ENCODE assay signal across 25 cellular contexts in genomic region chr5:17089001-17089400, GRCh38.
DNase-seq lines count a peak whose midpoint lies in the region; ATAC-seq, FAIRE-seq and TF ChIP-seq lines count a peak whose summit lies in the region.
"Had no signal": no experiment of that assay in that cellular context is flagged by ENCODE, and none has a peak within 500 bp of the region (broad histone marks: within the 10 kb centered on the region; RNA-seq: fewer than 3 reads in every experiment).

No MANE protein-coding gene starts in this region.

- H2AK5ac ChIP-seq in trophoblast cell (ENCODE audit: low read length) = no peak overlapping the region

- H3F3A ChIP-seq in PC-3 (ENCODE audit: low read length, unreplicated experiment) = no peaks in the 10 kb centered on the region

- H2BK12ac ChIP-seq in trophoblast cell (ENCODE audit: low read length) = no peak overlapping the region

- H3K23ac ChIP-seq in trophoblast cell (ENCODE audit: low read length) = no peak overlapping the region

- H3K9me2 ChIP-seq in PC-3 (replicated peaks; ENCODE audit: low read length) = no peaks in the 10 kb centered on the region

- no peak overlapping the region for H2BK120ac ChIP-seq in trophoblast cell (ENCODE audit: insufficient read depth, low read length, poor library complexity)

- no peak overlapping the region for H3K14ac ChIP-seq in trophoblast cell (ENCODE audit: low read length)

- H3K79me1 ChIP-seq in trophoblast cell (ENCODE audit: low read length) = peaks cover 2% of the 10 kb centered on the region

- H3K79me2 ChIP-seq in PC-3 (ENCODE audit: low read length) (no peaks in the 10 kb centered on the region), trophoblast cell (ENCODE audit: control insufficient read depth, insufficient read depth, low read length, poor library complexity) (no peaks in the 10 kb centered on the region)

- H4K91ac ChIP-seq in trophoblast cell (ENCODE audit: low read depth, low read length) = no peak overlapping the region

- H3K4ac ChIP-seq in trophoblast cell (ENCODE audit: low read depth, low read length) = no peak overlapping the region

- CTCF ChIA-PET in PC-3 (lab: Charles Lee) = no interaction called here

- H3K9ac ChIP-seq in PC-3 (ENCODE audit: low read length) = no peak overlapping the region
- no peak overlapping the region for H3K9ac ChIP-seq in trophoblast cell (ENCODE audit: low read length)
- H3K9ac ChIP-seq: BLaER1 had no signal

- H2AFZ ChIP-seq in PC-3 (ENCODE audit: low read length) (no peak overlapping the region), trophoblast cell (ENCODE audit: insufficient read depth, low read length, poor library complexity) (no peak overlapping the region)

- H3K4me1 ChIP-seq in PC-3 (ENCODE audit: insufficient read depth, low read length) = peaks cover 13% of the 10 kb centered on the region
- H3K4me1 ChIP-seq in SJSA1 (replicated peaks) = peaks cover 45% of the 10 kb centered on the region
- peaks cover 0 to 2% of the 10 kb centered on the region in 2 experiments for H3K4me1 ChIP-seq in trophoblast cell (ENCODE audit: control insufficient read depth in 1 of 2, insufficient read depth in 2 of 2, low read length in 2 of 2)
- H3K4me1 ChIP-seq: BE2C had no signal

- intact Hi-C loops in PC-3 (cut with micrococcal nuclease) = no loop called here

- no peak overlapping the region for H4K8ac ChIP-seq in trophoblast cell (ENCODE audit: low read depth, low read length)

- POLR2A ChIA-PET in PC-3 (lab: Charles Lee; ENCODE audit: unreplicated experiment) = no interaction called here

- FAIRE-seq in H54 (lab: Jason Lieb, UNC) = no peak
- FAIRE-seq: A204.1, GM12878, GM12892, GM18507 had no signal

- H4K12ac ChIP-seq in trophoblast cell (ENCODE audit: low read depth, low read length) = no peak overlapping the region

- DNase-seq in PC-3 = peak; percentile 35
- peak in 1 of 2 experiments; percentile 39 for DNase-seq in SJSA1 (ENCODE audit: low read depth in 1 of 2, low spot score in 2 of 2)
- peak; percentile 76 to 91 for DNase-seq in trophoblast cell
- DNase-seq in stimulated activated CD4-positive, alpha-beta T cell treated with anti-CD3 and anti-CD28 coated beads, Interleukin-1b, Interleukin-23, amount 100 ng/mL, for 48 hours = no peak
- DNase-seq in KG1 (lab: John Stamatoyannopoulos, UW) = no peak
- no peak for DNase-seq in H54 (ENCODE audit: insufficient read length, low spot score)
- DNase-seq: 8988T; ACHN; BE2C; C1 segment of cervical spinal cord; CD4-positive, alpha-beta memory T cell; CD4-positive, CD25-positive, alpha-beta regulatory T cell; CD8-positive, alpha-beta memory T cell; COR-L47; DMS 273 treated with DMSO at 0.1 percent for 48 hours; DMS153; DMS53; DMS79; DND-41; GDM1 had no signal

- TF ChIP-seq POLR2A in H54 (IDR thresholded peaks at IDR 0.05; ENCODE audit: low read depth, low read length) = no peak

- H2BK5ac ChIP-seq in trophoblast cell (ENCODE audit: low read depth, low read length, poor library complexity) = no peak overlapping the region

- no TSS peak for BruUV-seq in PC-3 (replicated peaks; lab: Mats Ljungman, UMichigan)

- no peak for TF ChIP-seq CTCF in PC-3 (conservative IDR thresholded peaks at IDR 0.05; ENCODE audit: low read depth, low read length)

- H3K4me2 ChIP-seq in PC-3 (ENCODE audit: low read length) (no peak overlapping the region), trophoblast cell (ENCODE audit: low read length) (no peak overlapping the region)
- H3K4me2 ChIP-seq: BLaER1 had no signal

- H4K20me1 ChIP-seq in PC-3 (ENCODE audit: low read length) = no peaks in the 10 kb centered on the region
- H4K20me1 ChIP-seq: BLaER1 had no signal

- H3K36me3 ChIP-seq in PC-3 (ENCODE audit: low read depth, low read length) (no peaks in the 10 kb centered on the region), SJSA1 (no peaks in the 10 kb centered on the region), trophoblast cell (ENCODE audit: control insufficient read depth in 1 of 2, insufficient read depth in 2 of 2, low read length in 2 of 2) (no peaks in the 10 kb centered on the region)
- H3K36me3 ChIP-seq: BE2C, BLaER1 had no signal

- H3K4me3 ChIP-seq in PC-3 (ENCODE audit: low read length) (no peak overlapping the region), SJSA1 (no peak overlapping the region), trophoblast cell (ENCODE audit: low read depth, low read length) (no peak overlapping the region)
- H3K4me3 ChIP-seq: BLaER1, GM12878 had no signal

- no peaks in the 10 kb centered on the region for H3K27me3 ChIP-seq in PC-3 (ENCODE audit: low read length)
- no peaks in the 10 kb centered on the region for H3K27me3 ChIP-seq in SJSA1 (replicated peaks)
- no peaks in the 10 kb centered on the region for H3K27me3 ChIP-seq in trophoblast cell (ENCODE audit: insufficient read depth, low read length)
- H3K27me3 ChIP-seq: BE2C, BLaER1 had no signal

- no peak for ATAC-seq in PC-3
- ATAC-seq: GM12878 had no signal

- no peak overlapping the region for H3K27ac ChIP-seq in PC-3 (ENCODE audit: low read length)
- peak overlapping the region; percentile 64 for H3K27ac ChIP-seq in SJSA1
- H3K27ac ChIP-seq in trophoblast cell (ENCODE audit: low read depth, low read length) = no peak overlapping the region
- H3K27ac ChIP-seq: BLaER1 had no signal

- no peak overlapping the region for H3K18ac ChIP-seq in trophoblast cell (ENCODE audit: low read length)

- H3K9me3 ChIP-seq in PC-3 (ENCODE audit: low read length) (no peaks in the 10 kb centered on the region), SJSA1 (replicated peaks) (no peaks in the 10 kb centered on the region), trophoblast cell (ENCODE audit: insufficient read depth, low read depth, low read length) (no peaks in the 10 kb centered on the region)
- H3K9me3 ChIP-seq: BE2C, BLaER1 had no signal

Comparison
In these comparisons a context has a peak if more than half of its experiments do, and no peak if none do; other contexts are left out.
1. DNase-seq: peak in PC-3 (single experiment) and trophoblast cell (2 of 2); none in stimulated activated CD4-positive, alpha-beta T cell treated with anti-CD3 and anti-CD28 coated beads, Interleukin-1b, Interleukin-23, amount 100 ng/mL, for 48 hours (single experiment), KG1 (single experiment) and H54 (single experiment).